ENCODE assay signal across 20 cellular contexts in genomic region chr10:86635402-86635801, GRCh38. TPM values are rescaled to one million over a fixed set of nuclear protein-coding genes. Genes with fewer than 3 reads are reported as not detected.
DNase-seq lines count a peak whose midpoint lies in the region; ATAC-seq and TF ChIP-seq lines count a peak whose summit lies in the region.
"Had no signal": no experiment of that assay in that cellular context is flagged by ENCODE, and none has a peak within 500 bp of the region (broad histone marks: within the 10 kb centered on the region; RNA-seq: fewer than 3 reads in every experiment).

No MANE protein-coding gene starts in this region.

- H3K36me3 ChIP-seq in RWPE2 (ENCODE audit: low read depth) (no peaks in the 10 kb centered on the region), fibroblast of lung (ENCODE audit: control insufficient read depth, insufficient read depth, low read length) (no peaks in the 10 kb centered on the region), testis (ENCODE audit: low read depth, missing control alignments) (no peaks in the 10 kb centered on the region)

- no peaks in the 10 kb centered on the region for H4K20me1 ChIP-seq in fibroblast of lung (ENCODE audit: control insufficient read depth, extremely low read depth, insufficient read depth, low read length)

- no peaks in the 10 kb centered on the region for H3K79me2 ChIP-seq in fibroblast of lung (ENCODE audit: control insufficient read depth, insufficient read depth, low read length)

- peak overlapping the region; percentile 84 for H3K27ac ChIP-seq in RWPE2 (ENCODE audit: poor library complexity, severe bottlenecking)
- H3K27ac ChIP-seq in fibroblast of lung (ENCODE audit: insufficient read depth, low read length) = no peak overlapping the region
- no peak overlapping the region for H3K27ac ChIP-seq in testis
- H3K27ac ChIP-seq: KMS-11 had no signal

- no peaks in the 10 kb centered on the region for H3K27me3 Mint-ChIP-seq in osteocyte (ENCODE audit: unreplicated experiment)

- no peak overlapping the region for H2AFZ ChIP-seq in fibroblast of lung (ENCODE audit: low read length)

- no peaks in the 10 kb centered on the region for H3K9me3 ChIP-seq in RWPE2 (ENCODE audit: severe bottlenecking)
- H3K9me3 ChIP-seq in fibroblast of lung (ENCODE audit: control insufficient read depth, insufficient read depth, low read depth, low read length) = no peaks in the 10 kb centered on the region
- H3K9me3 ChIP-seq in testis = no peaks in the 10 kb centered on the region

- intact Hi-C loops in testis (cut with DNase I; ENCODE audit: low total_unique reads) = no loop called here

- WGBS in testis, 2 donors = 76 to 77% methylated on average over 2 of the region's 2 CpGs

- H3K36me3 Mint-ChIP-seq in osteocyte (ENCODE audit: unreplicated experiment) = no peaks in the 10 kb centered on the region
- H3K36me3 Mint-ChIP-seq: naive B cell had no signal

- no peak overlapping the region for H3K4me3 Mint-ChIP-seq in osteocyte (ENCODE audit: unreplicated experiment)
- H3K4me3 Mint-ChIP-seq: activated T-cell treated with anti-CD3 and anti-CD28 coated beads, Interleukin-2, amount 50 U/mL, for 4 hours; CD4-positive, alpha-beta T cell; naive B cell had no signal

- H3K27me3 ChIP-seq in RWPE2 (ENCODE audit: insufficient read depth, poor library complexity, severe bottlenecking) = no peaks in the 10 kb centered on the region
- H3K27me3 ChIP-seq in fibroblast of lung (ENCODE audit: control insufficient read depth, insufficient read depth, low read length) = no peaks in the 10 kb centered on the region
- no peaks in the 10 kb centered on the region for H3K27me3 ChIP-seq in testis

- H3K4me3 ChIP-seq in RWPE2 (ENCODE audit: severe bottlenecking) (no peak overlapping the region), fibroblast of lung (replicated peaks in 1 of 4; ENCODE audit: control extremely low read depth in 1 of 4, insufficient read depth in 1 of 4, low read depth in 3 of 4, low read length in 4 of 4) (no peak overlapping the region), testis (no peak overlapping the region)

- TF ChIP-seq POLR2A in testis (IDR thresholded peaks at IDR 0.05) = no peak

- TF ChIP-seq CTCF in RWPE2 (IDR thresholded peaks at IDR 0.05; ENCODE audit: poor library complexity, severe bottlenecking) = no peak
- no peak for TF ChIP-seq CTCF in fibroblast of lung (conservative IDR thresholded peaks at IDR 0.05 in 1 of 2, IDR thresholded peaks at IDR 0.05 in 1 of 2; ENCODE audit: low read depth in 1 of 2, low read length in 2 of 2)
- no peak for TF ChIP-seq CTCF in osteocyte (IDR thresholded peaks at IDR 0.05)
- no peak for TF ChIP-seq CTCF in testis (IDR thresholded peaks at IDR 0.05)

- DNase-seq in EL (peak; percentile 88), RWPE2 (ENCODE audit: low spot score) (no peak), fibroblast of lung (ENCODE audit: low read depth in 2 of 2) (peak; percentile 62 to 95), osteocyte (ENCODE audit: extremely low spot score, unreplicated experiment) (no peak), nucleus accumbens (lab: John Stamatoyannopoulos, UW) (no peak), NCI-H526 (lab: John Stamatoyannopoulos, UW) (no peak), testis (no peak)
- DNase-seq: activated CD4-positive, alpha-beta T cell treated with anti-CD3 and anti-CD28 coated beads, Interleukin-2, amount 50 U/mL, for 1 hour; activated T-cell treated with anti-CD3 and anti-CD28 coated beads, Interleukin-2, amount 50 U/mL, for 4 hours; CD4-positive, alpha-beta T cell; effector CD8-positive, alpha-beta T cell; naive B cell; NCI-H1694; NCI-H748 treated with DMSO at 0.1 percent for 48 hours; retina; T1000 had no signal

- H3K4me1 Mint-ChIP-seq in osteocyte (ENCODE audit: unreplicated experiment) = peaks cover 22% of the 10 kb centered on the region

- ATAC-seq in RWPE2 (ENCODE audit: low read depth) = peak; percentile 96
- no peak for ATAC-seq in GM19463 (IDR thresholded peaks at IDR 0.05; ENCODE audit: unreplicated experiment)
- ATAC-seq: activated T-cell treated with anti-CD3 and anti-CD28 coated beads, Interleukin-2, amount 50 U/mL, for 4 hours had no signal

- peaks cover 3% of the 10 kb centered on the region for H3K4me1 ChIP-seq in RWPE2 (ENCODE audit: insufficient read depth, poor library complexity, severe bottlenecking)
- no peaks in the 10 kb centered on the region for H3K4me1 ChIP-seq in fibroblast of lung (ENCODE audit: control insufficient read depth, extremely low read depth, insufficient read depth, low read length)
- peaks cover 3% of the 10 kb centered on the region for H3K4me1 ChIP-seq in testis

- H3K9ac ChIP-seq in fibroblast of lung (ENCODE audit: insufficient read depth, low read length) = no peak overlapping the region
- H3K9ac ChIP-seq: KMS-11 had no signal

- peak overlapping the region; percentile 52 for H3K27ac Mint-ChIP-seq in osteocyte (ENCODE audit: unreplicated experiment)
- H3K27ac Mint-ChIP-seq: CD4-positive, alpha-beta T cell had no signal

- H3K9me3 Mint-ChIP-seq in osteocyte (ENCODE audit: unreplicated experiment) = no peaks in the 10 kb centered on the region
- H3K9me3 Mint-ChIP-seq: CD4-positive, alpha-beta T cell; naive B cell had no signal

- H3K4me2 ChIP-seq in fibroblast of lung (ENCODE audit: extremely low read depth, insufficient read depth, low read length) = peak overlapping the region; percentile 30
- H3K4me2 ChIP-seq: KMS-11 had no signal

RNA-seq across cellular contexts. Expression of gene OPN4, which starts 18.9 kb away (rescaled TPM):
- total RNA-seq in fibroblast of lung (not detected in 2 replicates), osteocyte (not detected in 2 replicates), testis (under 1 TPM in 1 of 2 donors, not detected in 1; 0.19 TPM)
- polyA plus RNA-seq in fibroblast of lung (not detected in 2 replicates), testis (ENCODE audit: insufficient read depth, low read depth, low replicate concordance) (not detected)
- not detected in 2 replicates for polyA plus RNA-seq in fibroblast of lung (2012)
- not detected in 2 replicates for polyA minus RNA-seq in fibroblast of lung (ENCODE audit: low replicate concordance)
- total RNA-seq: activated T-cell treated with anti-CD3 and anti-CD28 coated beads, Interleukin-2, amount 50 U/mL, for 4 hours; CD4-positive, alpha-beta T cell; G401; urinary bladder had no signal

RNA-seq across cellular contexts. Expression of gene LDB3, which starts 32.9 kb away (rescaled TPM):
- under 0.01 TPM in 2 replicates for total RNA-seq in fibroblast of lung
- polyA plus RNA-seq in fibroblast of lung = 0.20 TPM in 1 of 2 replicates, not detected in the other
- 0.07 and 0.30 TPM in 2 replicates for polyA plus RNA-seq in fibroblast of lung (2012)
- polyA minus RNA-seq in fibroblast of lung (ENCODE audit: low replicate concordance) = not detected in 2 replicates
- total RNA-seq in osteocyte = 0.37 and 0.46 TPM in 2 replicates
- total RNA-seq in testis = 1 to 10 TPM; 2.7 to 3.6 TPM
- polyA plus RNA-seq in testis (ENCODE audit: insufficient read depth, low read depth, low replicate concordance) = 20.3 TPM

Comparison
In these comparisons a context has a peak if more than half of its experiments do, and no peak if none do; other contexts are left out.
1. DNase-seq: peak in EL (single experiment) and fibroblast of lung (2 of 2); none in RWPE2 (single experiment), osteocyte (single experiment), nucleus accumbens (0 of 56), NCI-H526 (0 of 2) and testis (single experiment).